ENCODE assay signal across 9 cellular contexts in genomic region chr9:18632624-18633407, GRCh38.
DNase-seq lines count a peak whose midpoint lies in the region; TF ChIP-seq lines count a peak whose summit lies in the region.
"Had no signal": no experiment of that assay in that cellular context is flagged by ENCODE, and none has a peak within 500 bp of the region (broad histone marks: within the 10 kb centered on the region; RNA-seq: fewer than 3 reads in every experiment).

No MANE protein-coding gene starts in this region.

- no peaks in the 10 kb centered on the region for H3K36me3 Mint-ChIP-seq in mesothelial cell of epicardium

- DNase-seq in EH (ENCODE audit: low read depth) (peak; percentile 92), amniotic epithelial cell (ENCODE audit: low read depth) (peak; percentile 84), foreskin melanocyte (peak; percentile 88), pulmonary artery endothelial cell (ENCODE audit: low read depth, low spot score) (peak; percentile 88), mesothelial cell of epicardium (ENCODE audit: low spot score in 2 of 2, unreplicated experiment in 2 of 2) (no peak), Ammon's horn (ENCODE audit: low spot score) (no peak), SW 1271 (lab: John Stamatoyannopoulos, UW) (no peak), GDM1 (lab: John Stamatoyannopoulos, UW) (no peak)
- DNase-seq: activated CD4-positive, alpha-beta T cell treated with anti-CD3 and anti-CD28 coated beads, Interleukin-2, amount 50 U/mL, for 48 hours had no signal

- no peak overlapping the region for H3K27ac Mint-ChIP-seq in mesothelial cell of epicardium

- peaks cover under 1% of the 10 kb centered on the region for H3K9me3 Mint-ChIP-seq in mesothelial cell of epicardium

- H3K4me1 Mint-ChIP-seq in mesothelial cell of epicardium, result peaks cover 11% of the 10 kb centered on the region

- H3K27me3 Mint-ChIP-seq in mesothelial cell of epicardium (ENCODE audit: low read depth), result no peaks in the 10 kb centered on the region

- no peak overlapping the region for H3K4me3 Mint-ChIP-seq in mesothelial cell of epicardium

- no peak for TF ChIP-seq CTCF in mesothelial cell of epicardium (IDR thresholded peaks at IDR 0.05; ENCODE audit: unreplicated experiment)

Comparison
In these comparisons a context has a peak if more than half of its experiments do, and no peak if none do; other contexts are left out.
1. DNase-seq: peak in EH (single experiment), amniotic epithelial cell (single experiment), foreskin melanocyte (single experiment) and pulmonary artery endothelial cell (single experiment); none in mesothelial cell of epicardium (0 of 2), Ammon's horn (single experiment), SW 1271 (0 of 2) and GDM1 (single experiment).